1 cellular context compared by ENCODE assay signal in genomic region chr1:150558761-150559626, GRCh38.
TF ChIP-seq lines count a peak whose summit lies in the region.

No MANE protein-coding gene starts in this region.

TF ChIP-seq in K562, 482 proteins besides CTCF, POLR2A, EP300 and RAD21 (continues in another document):
- TF ChIP-seq ETS2 (tag; IDR thresholded peaks at IDR 0.05; ENCODE audit: borderline replicate concordance, poor library complexity, severe bottlenecking) (no peak), HMGN3 (IDR thresholded peaks at IDR 0.05; ENCODE audit: borderline replicate concordance, extremely low read depth, insufficient read length, low read depth, low read length) (peak; percentile 18), ZNF184 (CRISPR knock-in tag; IDR thresholded peaks at IDR 0.05) (no peak), LEF1 (IDR thresholded peaks at IDR 0.05) (no peak), KAT7 (CRISPR knock-in tag; IDR thresholded peaks at IDR 0.05; ENCODE audit: borderline replicate concordance) (no peak), GABPB2 (CRISPR knock-in tag; conservative IDR thresholded peaks at IDR 0.05) (no peak), FOXP1 (CRISPR knock-in tag; IDR thresholded peaks at IDR 0.05) (no peak), JUN (IDR thresholded peaks at IDR 0.05; ENCODE audit: borderline replicate concordance, low read depth, low read length) (no peak), JUN (CRISPR knock-in tag; IDR thresholded peaks at IDR 0.05; ENCODE audit: borderline replicate concordance) (no peak), GABPA (tag; conservative IDR thresholded peaks at IDR 0.05; ENCODE audit: low read depth) (no peak), UBTF (IDR thresholded peaks at IDR 0.05; ENCODE audit: borderline replicate concordance in 1 of 2, low read depth in 2 of 2, low read length in 2 of 2) (no peak), CBFA2T2 (conservative IDR thresholded peaks at IDR 0.05) (no peak), MXD1 (CRISPR knock-in tag; IDR thresholded peaks at IDR 0.05; ENCODE audit: borderline replicate concordance, poor library complexity, severe bottlenecking) (no peak), SUPT5H (IDR thresholded peaks at IDR 0.05) (peak; percentile 59), SMAD4 (CRISPR knock-in tag; conservative IDR thresholded peaks at IDR 0.05) (no peak), VEZF1 (CRISPR knock-in tag; IDR thresholded peaks at IDR 0.05) (no peak), TAF9B (IDR thresholded peaks at IDR 0.05; ENCODE audit: partially characterized antibody) (no peak), NONO (IDR thresholded peaks at IDR 0.05; ENCODE audit: low read depth in 2 of 2, low read length in 1 of 2) (no peak), ZNF740 (CRISPR knock-in tag; IDR thresholded peaks at IDR 0.05) (no peak), ZNF740 (tag; IDR thresholded peaks at IDR 0.05) (no peak), ELF1 (tag; IDR thresholded peaks at IDR 0.05) (no peak), SRSF1 (IDR thresholded peaks at IDR 0.05; ENCODE audit: low read depth, low read length) (no peak), HMG20B (CRISPR knock-in tag; IDR thresholded peaks at IDR 0.05) (no peak), ZBTB8A (IDR thresholded peaks at IDR 0.05; ENCODE audit: partially characterized antibody) (no peak), HOXB6 (CRISPR knock-in tag; IDR thresholded peaks at IDR 0.05; ENCODE audit: borderline replicate concordance) (no peak), ARID3A (IDR thresholded peaks at IDR 0.05; ENCODE audit: borderline replicate concordance, low read depth, low read length) (no peak), SMARCC2 (IDR thresholded peaks at IDR 0.05; ENCODE audit: low read depth) (no peak), ZNF263 (CRISPR knock-in tag; IDR thresholded peaks at IDR 0.05; ENCODE audit: borderline replicate concordance) (peak; percentile 54; the same call in 1 of the 2 replicates), SRF (CRISPR knock-in tag; IDR thresholded peaks at IDR 0.05) (no peak), KLF16 (IDR thresholded peaks at IDR 0.05) (no peak), ZNF121 (CRISPR knock-in tag; conservative IDR thresholded peaks at IDR 0.05) (peak; percentile 95), NCOR1 (IDR thresholded peaks at IDR 0.05) (no peak), HDAC8 (tag; IDR thresholded peaks at IDR 0.05) (no peak), FIP1L1 (IDR thresholded peaks at IDR 0.05; ENCODE audit: low read depth, low read length, poor library complexity, severe bottlenecking) (peak; percentile 40), NKRF (IDR thresholded peaks at IDR 0.05; ENCODE audit: borderline replicate concordance) (no peak), MXI1 (IDR thresholded peaks at IDR 0.05; ENCODE audit: low read depth, low read length) (no peak), PML (IDR thresholded peaks at IDR 0.05; ENCODE audit: low read length) (no peak), ZNF174 (CRISPR knock-in tag; IDR thresholded peaks at IDR 0.05) (no peak), ZNF609 (CRISPR knock-in tag; IDR thresholded peaks at IDR 0.05; ENCODE audit: borderline replicate concordance) (no peak), ZBTB33 (CRISPR knock-in tag; IDR thresholded peaks at IDR 0.05) (peak; percentile 60), CHD4 (IDR thresholded peaks at IDR 0.05; ENCODE audit: insufficient read depth, insufficient replicate concordance, low read depth, low read length, poor library complexity, severe bottlenecking) (no peak), E2F1 (CRISPR knock-in tag; IDR thresholded peaks at IDR 0.05) (no peak), ZNF655 (CRISPR knock-in tag; IDR thresholded peaks at IDR 0.05) (no peak), MYNN (IDR thresholded peaks at IDR 0.05) (peak; percentile 18; the same call in 1 of the 2 replicates), MYNN (CRISPR knock-in tag; IDR thresholded peaks at IDR 0.05) (no peak), ZNF124 (CRISPR knock-in tag; IDR thresholded peaks at IDR 0.05) (no peak), MYBL2 (IDR thresholded peaks at IDR 0.05; ENCODE audit: low read depth) (no peak), MYBL2 (CRISPR knock-in tag; IDR thresholded peaks at IDR 0.05; ENCODE audit: borderline replicate concordance) (no peak), TARDBP (IDR thresholded peaks at IDR 0.05) (no peak), HLTF (IDR thresholded peaks at IDR 0.05) (no peak), ZNF354B (CRISPR knock-in tag; IDR thresholded peaks at IDR 0.05) (no peak), ZFX (CRISPR knock-in tag; IDR thresholded peaks at IDR 0.05) (no peak)
